In the genomic region with DNA sequence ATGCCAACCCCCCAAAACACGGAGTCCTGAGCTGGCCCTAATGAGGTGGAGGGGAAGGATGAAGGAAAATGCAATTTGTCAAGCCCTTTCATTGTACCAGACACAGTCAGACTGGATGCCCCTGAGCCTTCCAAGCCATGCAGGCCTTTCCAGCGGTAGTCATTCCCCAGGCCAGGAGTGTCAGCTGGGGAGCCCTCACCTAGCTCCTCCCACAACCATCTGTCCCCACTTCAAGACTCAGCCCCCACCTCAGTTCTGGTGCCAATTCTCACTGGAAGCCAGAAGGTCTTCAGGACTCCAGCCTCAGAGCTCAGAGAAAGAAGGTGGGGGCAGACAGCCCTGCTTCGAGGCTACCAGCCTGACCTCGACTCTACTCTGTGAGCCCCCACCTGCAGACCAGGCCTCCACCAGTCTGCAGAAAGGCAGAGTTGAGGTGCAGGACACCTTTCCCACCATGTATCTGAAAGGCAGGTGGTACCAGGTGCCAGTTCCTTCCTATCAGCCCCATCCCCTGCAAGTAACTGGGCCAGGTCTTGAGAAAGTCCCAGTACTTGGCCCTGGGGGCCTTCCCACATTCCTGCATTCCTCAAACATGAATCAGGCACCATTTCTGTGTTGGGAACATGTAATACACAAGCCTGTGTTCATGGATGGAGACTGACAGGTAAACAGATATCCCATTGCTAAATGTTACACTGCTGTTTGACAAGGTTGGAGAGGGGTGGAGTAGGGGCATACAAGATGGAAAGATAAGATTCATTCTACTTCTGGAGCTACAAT, we compare ENCODE assay signal across 9 cellular contexts.
A peak's percentile ranks its signal among the peaks of the same experiment; 100 is the strongest.
DNase-seq lines count a peak whose midpoint lies in the region; TF ChIP-seq lines count a peak whose summit lies in the region.
"Had no signal": no experiment of that assay in that cellular context is flagged by ENCODE, and none has a peak within 500 bp of the region (broad histone marks: within the 10 kb centered on the region; RNA-seq: fewer than 3 reads in every experiment).

No MANE protein-coding gene starts in this region.

- no peak overlapping the region for H3K27ac Mint-ChIP-seq in CD14-positive monocyte

- intact Hi-C loops in CD14-positive monocyte (cut with micrococcal nuclease), result loop anchor here (5.0 to 10.0 kb wide), 3 partner anchors 60 to 137 kb away; no protein-coding TSS in a partner anchor

- peaks cover 41% of the 10 kb centered on the region for H3K4me1 Mint-ChIP-seq in CD14-positive monocyte

- H3K36me3 Mint-ChIP-seq in CD14-positive monocyte, result peaks cover 3 to 6% of the 10 kb centered on the region in 2 donors

- peaks cover 0 to 1% (median 0%) of the 10 kb centered on the region in 7 donors for H3K9me3 Mint-ChIP-seq in CD14-positive monocyte
- H3K9me3 Mint-ChIP-seq: activated naive CD4-positive, alpha-beta T cell treated with anti-CD3 and anti-CD28 coated beads, Interleukin-2, amount 10 ng/mL, durations not matched to agents 7 days and 5 days had no signal

- DNase-seq in AG20443 (ENCODE audit: low spot score), result peak; percentile 51
- DNase-seq in HPDE6-E6E7 (ENCODE audit: extremely low spot score), result peak; percentile 47
- peak; percentile 89 for DNase-seq in amniotic epithelial cell (ENCODE audit: low read depth)
- DNase-seq in kidney glomerular epithelial cell (lab: John Stamatoyannopoulos, UW), result peak; percentile 63
- no peak for DNase-seq in CD1c-positive myeloid dendritic cell (ENCODE audit: extremely low spot score)
- no peak for DNase-seq in superior temporal gyrus (ENCODE audit: extremely low spot score)
- DNase-seq in CD14-positive monocyte (ENCODE audit: low spot score), result no peak
- DNase-seq in SK-N-DZ (ENCODE audit: low spot score), result no peak
- DNase-seq: activated naive CD4-positive, alpha-beta T cell treated with anti-CD3 and anti-CD28 coated beads, Interleukin-2, amount 10 ng/mL, durations not matched to agents 7 days and 5 days had no signal

- peaks cover 7 to 11% (median 7%) of the 10 kb centered on the region in 3 donors for H3K27me3 Mint-ChIP-seq in CD14-positive monocyte (ENCODE audit: low read depth in 3 of 3)
- H3K27me3 Mint-ChIP-seq: activated naive CD4-positive, alpha-beta T cell treated with anti-CD3 and anti-CD28 coated beads, Interleukin-2, amount 10 ng/mL, durations not matched to agents 7 days and 5 days had no signal

- no peak for TF ChIP-seq CTCF in CD14-positive monocyte (IDR thresholded peaks at IDR 0.05)

- no peak overlapping the region for H3K4me3 Mint-ChIP-seq in CD14-positive monocyte

Comparison
In these comparisons a context has a peak if more than half of its experiments do, and no peak if none do; other contexts are left out.
1. DNase-seq: peak in AG20443 (single experiment), HPDE6-E6E7 (single experiment), amniotic epithelial cell (single experiment) and kidney glomerular epithelial cell (single experiment); none in CD1c-positive myeloid dendritic cell (single experiment), superior temporal gyrus (single experiment), CD14-positive monocyte (single experiment) and SK-N-DZ (single experiment).